Comparison of ENCODE assay signal across 9 cellular contexts in genomic region chrX:119482041-119482440, GRCh38. TPM values are rescaled to one million over a fixed set of nuclear protein-coding genes. Genes with fewer than 3 reads are reported as not detected.
DNase-seq lines count a peak whose midpoint lies in the region; ATAC-seq, FAIRE-seq and TF ChIP-seq lines count a peak whose summit lies in the region.
"Had no signal": no experiment of that assay in that cellular context is flagged by ENCODE, and none has a peak within 500 bp of the region (broad histone marks: within the 10 kb centered on the region; RNA-seq: fewer than 3 reads in every experiment).

No MANE protein-coding gene starts in this region.

- H2BK120ac ChIP-seq in H1 (replicated peaks; ENCODE audit: low read depth, low read length), result no peak overlapping the region

- H3K27ac ChIP-seq in HUES48 (ENCODE audit: low read depth, low read length) (no peak overlapping the region), H1 (ENCODE audit: low read depth, low read length) (no peak overlapping the region), pancreas (peak overlapping the region; percentile 14 to 69 (median 58))

- peak overlapping the region; percentile 22 to 78 for H3K4me2 ChIP-seq in H1 (ENCODE audit: insufficient read depth in 1 of 2, low read depth in 2 of 2, low read length in 2 of 2)

- no peak for TF ChIP-seq EP300 in H1 (IDR thresholded peaks at IDR 0.05; ENCODE audit: borderline replicate concordance in 1 of 2, low read depth in 2 of 2, low read length in 2 of 2)

- H2AK5ac ChIP-seq in H1 (ENCODE audit: low read depth, low read length), result no peak overlapping the region

- no peak for TF ChIP-seq POLR2A in H1 (IDR thresholded peaks at IDR 0.05; ENCODE audit: control extremely low read depth in 1 of 2, low read depth in 2 of 2, low read length in 2 of 2)

- no peak for DNase-seq in Caco-2
- DNase-seq in H1 (ENCODE audit: low read depth in 1 of 2, low spot score in 2 of 2), result no peak
- DNase-seq in pancreas, result no peak
- no peak for DNase-seq in cortex of kidney (lab: John Stamatoyannopoulos, UW)
- DNase-seq in HuH-7.5 (ENCODE audit: low spot score), result no peak
- DNase-seq: NCI-H1417 treated with DMSO at 0.1 percent for 48 hours had no signal

- H3K36me3 ChIP-seq in Caco-2 (ENCODE audit: control insufficient read depth, insufficient read depth, low read length), result no peaks in the 10 kb centered on the region
- no peaks in the 10 kb centered on the region for H3K36me3 ChIP-seq in HUES48 (ENCODE audit: control insufficient read depth, insufficient read depth, low read length)
- H3K36me3 ChIP-seq in H1 (ENCODE audit: control insufficient read depth in 2 of 4, insufficient read depth in 4 of 4, low read length in 3 of 4), result no peaks in the 10 kb centered on the region
- H3K36me3 ChIP-seq in pancreas, result no peaks in the 10 kb centered on the region

- no peak for ATAC-seq in pancreas
- no peak for ATAC-seq in HG02981 (IDR thresholded peaks at IDR 0.05; ENCODE audit: unreplicated experiment)
- ATAC-seq in GM21367 (IDR thresholded peaks at IDR 0.05; ENCODE audit: unreplicated experiment), result no peak

- no peak overlapping the region for H3K18ac ChIP-seq in H1 (ENCODE audit: extremely low read depth, low read length)

- POLR2A ChIA-PET in Caco-2 (lab: Charles Lee), result no interaction called here
- POLR2A ChIA-PET in H1 (lab: Charles Lee; ENCODE audit: partially characterized antibody), result interaction anchor here (1.1 to 1.3 kb wide), 2 partner anchors 13 to 244 kb away, joined by 3 to 6 read pairs; partner anchors contain the start of gene SLC25A5

- H2BK5ac ChIP-seq in H1 (ENCODE audit: low read depth, low read length), result no peak overlapping the region

- peaks cover 14% of the 10 kb centered on the region for H3K36me3 Mint-ChIP-seq in Caco-2 (ENCODE audit: insufficient read depth, unreplicated experiment)

- H3K4me1 ChIP-seq in Caco-2, result peaks cover 15% of the 10 kb centered on the region
- H3K4me1 ChIP-seq in HUES48 (ENCODE audit: control insufficient read depth, insufficient read depth, low read length), result no peaks in the 10 kb centered on the region; the same call in 1 of the 2 replicates
- H3K4me1 ChIP-seq in H1 (replicated peaks in 1 of 4; ENCODE audit: control insufficient read depth in 3 of 4, insufficient read depth in 4 of 4, low read length in 3 of 4), result no peaks in the 10 kb centered on the region; a peak in 1 of 7 replicates
- peaks cover 4 to 19% (median 16%) of the 10 kb centered on the region in 3 donors for H3K4me1 ChIP-seq in pancreas

- H4K5ac ChIP-seq in H1 (ENCODE audit: insufficient read length, low read depth, low read length), result peak overlapping the region; percentile 56

- H4K8ac ChIP-seq in H1 (ENCODE audit: extremely low read depth, insufficient read depth, low read length), result no peak overlapping the region; the same call in 1 of the 2 replicates

- H3K4me3 Mint-ChIP-seq in Caco-2 (ENCODE audit: unreplicated experiment), result peak overlapping the region; percentile 66

- H3K79me1 ChIP-seq in H1 (ENCODE audit: low read depth, low read length), result no peaks in the 10 kb centered on the region

- no peak overlapping the region for H3K4ac ChIP-seq in H1 (replicated peaks; ENCODE audit: insufficient read length, low read depth, low read length)

- BruUV-seq in Caco-2 (replicated peaks; lab: Mats Ljungman, UMichigan), result no TSS peak

- H3K23me2 ChIP-seq in H1 (ENCODE audit: low read depth, low read length), result no peaks in the 10 kb centered on the region; the same call in 1 of the 2 replicates

- H2BK15ac ChIP-seq in H1 (ENCODE audit: low read length), result no peak overlapping the region

- H3K4me3 ChIP-seq in Caco-2 (ENCODE audit: low read depth, low read length) (no peak overlapping the region), HUES48 (ENCODE audit: low read depth, low read length) (peak overlapping the region; percentile 55), H1 (ENCODE audit: extremely low read depth in 1 of 4, insufficient read depth in 2 of 4, low read depth in 3 of 4, low read length in 4 of 4) (peak overlapping the region in 3 of 4 experiments; percentile 19 to 56 (median 32); a peak in 4 of 8 replicates), pancreas (peak overlapping the region in 1 of 4 donors; percentile 29)

- H3K27me3 Mint-ChIP-seq in Caco-2 (ENCODE audit: insufficient read depth, unreplicated experiment), result no peaks in the 10 kb centered on the region

- no peaks in the 10 kb centered on the region for H4K20me1 ChIP-seq in H1 (replicated peaks in 1 of 2; ENCODE audit: control insufficient read depth in 1 of 2, insufficient read depth in 2 of 2, low read length in 2 of 2)

- H3K27me3 ChIP-seq in Caco-2 (replicated peaks; ENCODE audit: control insufficient read depth, insufficient read depth, low read length) (no peaks in the 10 kb centered on the region), HUES48 (ENCODE audit: control insufficient read depth, insufficient read depth, low read length) (peaks cover 10% of the 10 kb centered on the region), H1 (replicated peaks in 1 of 4; ENCODE audit: control insufficient read depth in 3 of 4, extremely low read depth in 1 of 4, insufficient read depth in 3 of 4, low read length in 3 of 4) (peaks cover 0 to 10% (median 2%) of the 10 kb centered on the region in 4 experiments; a peak in 1 of 7 replicates), pancreas (no peaks in the 10 kb centered on the region)

- peak overlapping the region; percentile 63 for H3K27ac Mint-ChIP-seq in Caco-2 (ENCODE audit: unreplicated experiment)

- H3K23ac ChIP-seq in H1 (ENCODE audit: insufficient read length), result no peak overlapping the region

- H3K4me1 Mint-ChIP-seq in Caco-2 (ENCODE audit: low read depth, unreplicated experiment), result peaks cover 6% of the 10 kb centered on the region

- H3K79me2 ChIP-seq in H1 (ENCODE audit: control insufficient read depth in 1 of 2, insufficient read depth in 2 of 2, low read length in 2 of 2), result no peaks in the 10 kb centered on the region

- TF ChIP-seq RAD21 in H1 (IDR thresholded peaks at IDR 0.05 in 1 of 2, conservative IDR thresholded peaks at IDR 0.05 in 1 of 2; ENCODE audit: low read depth in 2 of 2, low read length in 2 of 2), result no peak

- H3K9ac ChIP-seq in HUES48 (ENCODE audit: low read depth, low read length), result peak overlapping the region; percentile 65; the same call in 1 of the 2 replicates
- H3K9ac ChIP-seq in H1 (replicated peaks in 1 of 4; ENCODE audit: extremely low read depth in 1 of 4, low read depth in 3 of 4, low read length in 3 of 4), result no peak overlapping the region

- H4K91ac ChIP-seq in H1 (replicated peaks; ENCODE audit: insufficient read length, low read length), result peak overlapping the region; percentile 30

- H3K9me3 Mint-ChIP-seq in Caco-2 (ENCODE audit: unreplicated experiment), result no peaks in the 10 kb centered on the region

- H2BK12ac ChIP-seq in H1 (ENCODE audit: low read depth, low read length), result no peak overlapping the region

- 66% methylated on average over 7 of the region's 10 CpGs; no CpG with 5 or more reads in 1 of the 2 experiments for WGBS in H1 (ENCODE audit: extremely low coverage in 1 of 2, insufficient coverage in 1 of 2, insufficient read length in 1 of 2, insufficient replicate concordance in 2 of 2, low coverage in 1 of 2, low lambda C conversion rate in 2 of 2, missing lambda C conversion rate in 1 of 2), 2 experiments
- 41 to 53% methylated on average over 10 of the region's 10 CpGs for WGBS in pancreas, 2 donors

- intact Hi-C loops in Caco-2 (cut with micrococcal nuclease; ENCODE audit: unreplicated experiment), result no loop called here
- intact Hi-C loops in pancreas (cut with DNase I), result no loop called here

- FAIRE-seq in H1 (lab: Jason Lieb, UNC) (no peak), pancreas (lab: Jason Lieb, UNC) (no peak)

- no peak overlapping the region for H3K14ac ChIP-seq in H1 (ENCODE audit: insufficient read length)

- no peak overlapping the region for H2BK20ac ChIP-seq in H1 (ENCODE audit: low read length)

- no peak overlapping the region for H2AFZ ChIP-seq in H1 (ENCODE audit: low read length)

- CTCF ChIA-PET in Caco-2 (lab: Charles Lee) (interaction anchor here (1.0 to 1.6 kb wide), 2 partner anchors 14 to 30 kb away, joined by 5 to 7 read pairs; partner anchors contain the start of gene SLC25A5), H1 (lab: Charles Lee; ENCODE audit: partially characterized antibody) (interaction anchor here (0.6 to 4.7 kb wide), 12 partner anchors 8 to 282 kb away, joined by 3 to 28 read pairs (median 5); partner anchors contain the start of gene SLC25A5)

- TF ChIP-seq CTCF in Caco-2 (IDR thresholded peaks at IDR 0.05; ENCODE audit: insufficient read depth in 1 of 2, low read depth in 1 of 2, low read length in 1 of 2, severe bottlenecking in 1 of 2, unreplicated experiment in 1 of 2) (no peak), H1 (IDR thresholded peaks at IDR 0.05; ENCODE audit: control extremely low read depth in 1 of 3, insufficient read depth in 1 of 3, low read depth in 1 of 3, low read length in 3 of 3) (no peak), pancreas (IDR thresholded peaks at IDR 0.05) (no peak)

- no peak overlapping the region for H3K56ac ChIP-seq in H1 (replicated peaks; ENCODE audit: insufficient read length, low read depth, low read length)

- H3K9me3 ChIP-seq in Caco-2, result no peaks in the 10 kb centered on the region
- H3K9me3 ChIP-seq in HUES48 (ENCODE audit: control insufficient read depth, insufficient read depth, low read length), result peaks cover 22% of the 10 kb centered on the region
- H3K9me3 ChIP-seq in H1 (ENCODE audit: insufficient read depth in 2 of 2, low read depth in 1 of 2, low read length in 1 of 2), result no peaks in the 10 kb centered on the region
- no peaks in the 10 kb centered on the region for H3K9me3 ChIP-seq in pancreas

TF ChIP-seq in H1, 55 proteins besides CTCF, POLR2A, EP300 and RAD21 (continues in another document):
- no peak for TF ChIP-seq SP1 (IDR thresholded peaks at IDR 0.05; ENCODE audit: low read depth, low read length)

RNA-seq across cellular contexts. Expression of gene SLC25A5, which starts 13.8 kb away (rescaled TPM):
- 416 and 445 TPM in 2 replicates for total RNA-seq in Caco-2 (2022)
- total RNA-seq in H1 (2021; fragmentation: NEBNext Ultra II Directional; extraction: Animal tissue kit (Norgen Biotek cat#: 25700)), result 512 and 520 TPM in 2 replicates
- 727 and 851 TPM in 2 replicates for polyA plus RNA-seq in H1 (2011; rRNA removed)
- polyA plus RNA-seq in H1 (2011; cell fraction: cytosol; rRNA removed), result 793 TPM
- polyA plus RNA-seq in H1 (2011; cell fraction: nucleus; rRNA removed), result 452 TPM
- 569 to 644 TPM (median 621 TPM) in 4 replicates for polyA plus RNA-seq in H1 (2012, experiment 1 of 2)
- polyA plus RNA-seq in H1 (2012, experiment 2 of 2), result 389 TPM
- 413 TPM for polyA plus RNA-seq in H1 (2013, experiment 1 of 2)
- polyA plus RNA-seq in H1 (2013, experiment 2 of 2), result 398 TPM
- 456 and 489 TPM in 2 replicates for polyA minus RNA-seq in H1 (2011; rRNA and poly(A)+ RNA removed)
- 258 TPM for polyA minus RNA-seq in H1 (2011; cell fraction: cytosol; rRNA and poly(A)+ RNA removed)
- 152 TPM for polyA minus RNA-seq in H1 (2011; cell fraction: nucleus; rRNA and poly(A)+ RNA removed)
- 100 to 1,000 TPM; 182 to 462 (median 342) TPM for total RNA-seq in pancreas
- 100 to 1,000 TPM; 112 to 202 TPM for polyA plus RNA-seq in pancreas

Comparison
In these comparisons a context has a peak if more than half of its experiments do, and no peak if none do; other contexts are left out.
1. H3K27ac ChIP-seq: peak in pancreas (4 of 4); none in HUES48 (single experiment) and H1 (single experiment).